In genomic region chr4:34220601-34221000, GRCh38 we compare ENCODE assay signal across 13 cellular contexts.
DNase-seq lines count a peak whose midpoint lies in the region; ATAC-seq and TF ChIP-seq lines count a peak whose summit lies in the region.
"Had no signal": no experiment of that assay in that cellular context is flagged by ENCODE, and none has a peak within 500 bp of the region (broad histone marks: within the 10 kb centered on the region; RNA-seq: fewer than 3 reads in every experiment).

No MANE protein-coding gene starts in this region.

- H3K9me3 Mint-ChIP-seq in CD8-positive, alpha-beta T cell, result peaks cover 14% of the 10 kb centered on the region

- no peaks in the 10 kb centered on the region for H3K27me3 ChIP-seq in CD8-positive, alpha-beta T cell (ENCODE audit: insufficient read depth, low read length)

- no peaks in the 10 kb centered on the region for H3K27me3 Mint-ChIP-seq in CD8-positive, alpha-beta T cell (ENCODE audit: low read depth)
- H3K27me3 Mint-ChIP-seq: CD8-positive, alpha-beta memory T cell had no signal

- no peak overlapping the region for H3K27ac ChIP-seq in CD8-positive, alpha-beta T cell (ENCODE audit: low read depth, low read length)
- H3K27ac ChIP-seq: 22Rv1, GM23248 had no signal

- H3K36me3 Mint-ChIP-seq in CD8-positive, alpha-beta T cell, result no peaks in the 10 kb centered on the region
- H3K36me3 Mint-ChIP-seq: CD14-positive monocyte; CD8-positive, alpha-beta memory T cell had no signal

- CTCF ChIA-PET in CD8-positive, alpha-beta T cell (lab: Charles Lee), result no interaction called here

- DNase-seq in LHCN-M2 (ENCODE audit: low read depth) (peak; percentile 72), fibroblast of gingiva (ENCODE audit: low read depth) (peak; percentile 69), foreskin fibroblast (peak; percentile 3 to 9), skeletal muscle cell (ENCODE audit: low read depth) (peak; percentile 8), superior temporal gyrus (ENCODE audit: extremely low spot score) (no peak), DMS53 (lab: John Stamatoyannopoulos, UW) (no peak)
- no peak for DNase-seq in CD8-positive, alpha-beta T cell
- DNase-seq: CD8-positive, alpha-beta memory T cell; GM23248; H7; IMR-90 had no signal

- no peak overlapping the region for H3K27ac Mint-ChIP-seq in CD8-positive, alpha-beta T cell
- H3K27ac Mint-ChIP-seq: CD14-positive monocyte; CD8-positive, alpha-beta memory T cell had no signal

- POLR2A ChIA-PET in CD8-positive, alpha-beta T cell (lab: Charles Lee), result no interaction called here

- no peaks in the 10 kb centered on the region for H3K9me3 ChIP-seq in CD8-positive, alpha-beta T cell (ENCODE audit: low read length)

- TF ChIP-seq CTCF in foreskin fibroblast (IDR thresholded peaks at IDR 0.05; ENCODE audit: low read depth, low read length), result no peak
- TF ChIP-seq CTCF in CD8-positive, alpha-beta T cell (IDR thresholded peaks at IDR 0.05), result no peak

- ATAC-seq in CD8-positive, alpha-beta T cell, result no peak

- H3K4me3 ChIP-seq in foreskin fibroblast (ENCODE audit: low read depth in 1 of 2, low read length in 2 of 2) (no peak overlapping the region), skeletal muscle cell (ENCODE audit: low read depth, low read length) (no peak overlapping the region)
- H3K4me3 ChIP-seq in CD8-positive, alpha-beta T cell (ENCODE audit: low read depth, low read length), result no peak overlapping the region
- H3K4me3 ChIP-seq: GM23248 had no signal

- H3K4me1 Mint-ChIP-seq in CD8-positive, alpha-beta T cell (ENCODE audit: low read depth), result no peaks in the 10 kb centered on the region
- H3K4me1 Mint-ChIP-seq: CD14-positive monocyte; CD8-positive, alpha-beta memory T cell had no signal

- no peaks in the 10 kb centered on the region for H3K36me3 ChIP-seq in CD8-positive, alpha-beta T cell (ENCODE audit: insufficient read depth, low read length)

- no peaks in the 10 kb centered on the region for H3K4me1 ChIP-seq in CD8-positive, alpha-beta T cell (ENCODE audit: insufficient read depth, low read length)

- H3K4me3 Mint-ChIP-seq in CD8-positive, alpha-beta T cell, result no peak overlapping the region
- H3K4me3 Mint-ChIP-seq: CD14-positive monocyte; CD8-positive, alpha-beta memory T cell had no signal

- intact Hi-C loops in CD8-positive, alpha-beta T cell (cut with DNase I, micrococcal nuclease), result no loop called here

Comparison
In these comparisons a context has a peak if more than half of its experiments do, and no peak if none do; other contexts are left out.
1. DNase-seq: peak in LHCN-M2 (single experiment), fibroblast of gingiva (single experiment), foreskin fibroblast (2 of 2) and skeletal muscle cell (single experiment); none in superior temporal gyrus (single experiment), CD8-positive, alpha-beta T cell (0 of 7) and DMS53 (single experiment).